1 cellular context compared by ENCODE assay signal in the genomic region with DNA sequence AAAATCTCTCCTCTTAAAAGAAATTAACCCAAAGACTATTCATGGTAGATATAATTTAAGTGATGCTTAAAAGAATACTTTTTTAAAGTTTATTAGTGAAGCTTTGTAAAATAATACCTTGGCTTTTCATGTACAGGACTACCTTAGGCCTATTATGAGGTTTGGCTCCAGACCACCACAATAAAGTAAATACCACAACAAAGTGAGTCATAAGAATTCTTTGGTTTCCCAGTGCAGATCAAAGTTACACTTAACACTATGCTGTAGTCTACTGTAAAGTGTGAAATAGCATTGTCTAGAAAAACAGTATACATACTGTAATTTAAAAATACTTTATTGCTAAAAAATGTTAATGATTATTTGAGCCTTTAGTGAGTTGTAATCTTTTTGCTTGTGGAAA.
TF ChIP-seq lines count a peak whose summit lies in the region.

No MANE protein-coding gene starts in this region.

TF ChIP-seq in endothelial cell of umbilical vein, 7 proteins besides CTCF, POLR2A, EP300 and RAD21:
- TF ChIP-seq MYC (IDR thresholded peaks at IDR 0.05; ENCODE audit: low read depth, low read length): no peak
- TF ChIP-seq FOS (IDR thresholded peaks at IDR 0.05; ENCODE audit: borderline replicate concordance, insufficient read depth, low read length): peak; percentile 30
TF ChIP-seq in endothelial cell of umbilical vein: peak in this region for 1.
